Comparison of ENCODE assay signal across 7 cellular contexts in the genomic region with DNA sequence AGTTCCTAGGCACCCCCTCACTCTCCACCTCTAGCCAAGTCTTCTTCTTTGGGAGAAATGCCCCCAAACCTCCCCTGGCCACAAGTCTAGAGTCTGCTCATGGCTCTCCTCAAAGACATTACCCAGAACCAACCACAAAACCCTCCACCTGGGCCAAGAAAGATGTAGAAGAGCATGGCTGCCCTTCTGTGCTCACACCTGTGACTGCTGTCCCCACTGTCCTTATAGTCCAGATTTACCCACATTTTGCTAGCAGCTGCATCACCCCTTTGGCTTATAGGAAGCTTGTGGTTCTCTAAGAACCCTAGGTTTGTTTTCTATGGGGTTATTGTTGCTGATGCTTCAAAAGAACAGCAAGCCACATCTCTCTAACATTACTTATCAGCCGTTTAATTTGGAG.
"Had no signal": no experiment of that assay in that cellular context is flagged by ENCODE, and none has a peak within 500 bp of the region (broad histone marks: within the 10 kb centered on the region; RNA-seq: fewer than 3 reads in every experiment).

No MANE protein-coding gene starts in this region.

- H3K4me2 ChIP-seq: GM23338 had no signal

- H3K4me3 Mint-ChIP-seq: GM23338, H9, IgD-negative memory B cell had no signal

- H3K36me3 Mint-ChIP-seq: IgD-negative memory B cell had no signal

- H3K27ac ChIP-seq: HL-60 had no signal

- H3K9me3 Mint-ChIP-seq: GM23338, H9 had no signal

- ATAC-seq: GM23338, HepG2 had no signal

- DNase-seq: H9, HCEC 1CT, KBM-7 had no signal

- H2AFZ ChIP-seq: GM23338 had no signal

- H3K4me3 ChIP-seq: GM23338 had no signal

- H3K27ac Mint-ChIP-seq: GM23338, H9, IgD-negative memory B cell had no signal
